ENCODE assay signal across 8 cellular contexts in the genomic region with DNA sequence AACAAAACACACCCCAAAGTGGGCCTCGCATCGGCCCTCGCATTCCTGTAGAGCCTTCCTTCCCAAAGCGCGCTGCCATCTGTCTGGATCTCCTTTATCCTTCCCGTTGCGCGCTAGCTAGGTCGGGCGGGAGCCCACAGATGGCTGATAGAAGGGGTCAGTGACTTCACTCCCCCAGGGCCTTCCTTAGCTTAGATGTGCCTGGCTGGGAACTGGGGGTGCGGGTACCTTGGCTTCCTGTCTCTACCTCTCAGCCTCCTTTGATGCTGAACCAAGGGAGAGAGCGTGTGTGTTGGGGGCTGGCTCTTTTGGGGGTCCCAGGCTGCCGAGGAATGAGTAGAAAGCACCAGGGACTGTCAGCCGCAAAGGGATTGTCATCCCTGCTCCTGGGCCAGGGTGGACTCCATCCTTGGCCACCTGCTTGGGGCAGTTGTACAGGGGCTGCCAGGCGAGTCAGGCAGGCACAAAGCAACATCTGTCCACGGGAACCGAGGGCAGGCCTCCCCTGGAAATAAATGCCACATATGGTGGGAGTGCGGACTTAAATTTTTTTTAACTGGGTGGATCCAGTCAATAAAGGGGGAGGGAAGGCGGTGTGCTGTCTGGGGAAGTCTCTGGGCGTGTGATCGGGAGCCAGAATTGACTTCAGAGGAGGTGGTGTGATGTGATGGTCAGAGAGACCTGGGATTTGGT. TPM values are rescaled to one million over a fixed set of nuclear protein-coding genes. Genes with fewer than 3 reads are reported as not detected.
DNase-seq lines count a peak whose midpoint lies in the region; ATAC-seq, FAIRE-seq and TF ChIP-seq lines count a peak whose summit lies in the region.

No MANE protein-coding gene starts in this region.

- H3K9me3 ChIP-seq in KOPT-K1 (ENCODE audit: insufficient read depth, low read length, poor library complexity, severe bottlenecking) (no peaks in the 10 kb centered on the region), right lobe of liver (no peaks in the 10 kb centered on the region)

- intact Hi-C loops in right lobe of liver (cut with DNase I): loop anchor here in 1 of 2 donors (10.0 kb wide), 1 partner anchor 97 kb away; no protein-coding TSS in a partner anchor

- H3K27ac ChIP-seq in ACC112 (ENCODE audit: low read depth, low read length) (peak overlapping the region; percentile 84), KOPT-K1 (ENCODE audit: low read depth, low read length, poor library complexity, severe bottlenecking) (peak overlapping the region; percentile 60), right lobe of liver (peak overlapping the region in 2 of 3 donors; percentile 79 to 97)

- in situ Hi-C loops in astrocyte of the cerebellum (cut with HindIII; ENCODE audit: low sequenced_read_pairs): no loop called here

- H3K27ac Mint-ChIP-seq in type B pancreatic cell: peak overlapping the region; percentile 89

- H3K4me3 ChIP-seq in ACC112 (ENCODE audit: low read depth, low read length) (peak overlapping the region; percentile 91), astrocyte of the cerebellum (ENCODE audit: low read depth, low read length) (peak overlapping the region; percentile 99), right lobe of liver (peak overlapping the region; percentile 63 to 76 (median 72))

- H3K27me3 ChIP-seq in ACC112 (ENCODE audit: insufficient read depth, low read length) (no peaks in the 10 kb centered on the region), right lobe of liver (no peaks in the 10 kb centered on the region)

- peaks cover 12% of the 10 kb centered on the region for H3K36me3 Mint-ChIP-seq in type B pancreatic cell

- H3K4me3 Mint-ChIP-seq in type B pancreatic cell: peak overlapping the region; percentile 97

- H3K9me3 Mint-ChIP-seq in type B pancreatic cell: no peaks in the 10 kb centered on the region

- ATAC-seq in right lobe of liver: no peak
- no peak for ATAC-seq in GM21390 (IDR thresholded peaks at IDR 0.05; ENCODE audit: unreplicated experiment)

- H3K4me1 ChIP-seq in ACC112 (ENCODE audit: control insufficient read depth, insufficient read depth, low read length, unreplicated experiment): peaks cover 38% of the 10 kb centered on the region
- H3K4me1 ChIP-seq in right lobe of liver: peaks cover 0 to 41% (median 13%) of the 10 kb centered on the region in 4 donors

- whole genome bisulfite sequencing in right lobe of liver (ENCODE audit: insufficient coverage, low coverage, low lambda C conversion rate, missing lambda C conversion rate): 34% methylated on average over 10 of the region's 21 CpGs

- H2AFZ ChIP-seq in ACC112 (ENCODE audit: low read length, unreplicated experiment): no peak overlapping the region

- peaks cover 17% of the 10 kb centered on the region for H3K36me3 ChIP-seq in ACC112 (ENCODE audit: insufficient read depth, low read length)
- H3K36me3 ChIP-seq in KOPT-K1 (ENCODE audit: insufficient read depth, low read length): no peaks in the 10 kb centered on the region
- H3K36me3 ChIP-seq in right lobe of liver: peaks cover 0 to 10% (median 0%) of the 10 kb centered on the region in 4 donors

- FAIRE-seq in HTR-8/SVneo (lab: Jason Lieb, UNC): no peak

- no peak for TF ChIP-seq CTCF in astrocyte of the cerebellum (IDR thresholded peaks at IDR 0.05; ENCODE audit: low read depth, low read length, missing control alignments)
- no peak for TF ChIP-seq CTCF in right lobe of liver (IDR thresholded peaks at IDR 0.05)
- no peak for TF ChIP-seq CTCF in type B pancreatic cell (conservative IDR thresholded peaks at IDR 0.05)

- TF ChIP-seq POLR2A in right lobe of liver (IDR thresholded peaks at IDR 0.05): no peak

- peaks cover 65% of the 10 kb centered on the region for H3K79me2 ChIP-seq in ACC112 (ENCODE audit: control insufficient read depth, insufficient read depth, low read length, unreplicated experiment)

- H3K4me1 Mint-ChIP-seq in type B pancreatic cell (ENCODE audit: unreplicated experiment): peaks cover 56% of the 10 kb centered on the region

- peaks cover 8% of the 10 kb centered on the region for H3K27me3 Mint-ChIP-seq in type B pancreatic cell

- no peak for DNase-seq in astrocyte of the cerebellum (ENCODE audit: low read depth)
- DNase-seq in right lobe of liver: no peak
- no peak for DNase-seq in type B pancreatic cell (ENCODE audit: extremely low spot score, unreplicated experiment)
- DNase-seq in HTR-8/SVneo (ENCODE audit: insufficient read length, low spot score): no peak
- DNase-seq in T1000 (lab: John Stamatoyannopoulos, UW): no peak

RNA-seq across cellular contexts. Expression of a gene that starts 1.9 kb away (rescaled TPM):
- total RNA-seq in right lobe of liver (10 to 100 TPM in 5 of 6 experiments, 1 to 10 TPM in 1; 9.2 to 34.0 (median 14.4) TPM), type B pancreatic cell (ENCODE audit: low replicate concordance) (52.0 and 59.0 TPM in 2 replicates)
